Comparison of ENCODE assay signal across 12 cellular contexts in the genomic region with DNA sequence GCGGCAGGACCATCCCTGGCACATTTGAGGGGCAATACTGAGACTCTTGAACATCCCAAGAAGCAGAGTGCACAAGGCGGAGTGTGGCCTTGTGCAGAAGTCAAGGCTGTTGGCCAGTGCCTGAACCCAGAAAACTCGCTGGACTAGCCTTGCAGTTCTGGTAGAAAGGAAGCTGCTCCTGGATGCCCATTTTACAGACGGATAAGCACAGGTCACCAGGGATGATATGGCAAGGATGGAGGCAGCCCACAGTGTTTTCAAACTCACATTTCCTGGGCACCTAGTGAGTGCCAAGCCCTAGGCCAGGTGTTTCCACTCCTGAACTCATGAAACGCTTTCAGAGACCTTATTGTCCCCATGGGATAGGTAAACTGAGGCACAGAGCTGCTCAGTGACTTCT. TPM values are rescaled to one million over a fixed set of nuclear protein-coding genes. Genes with fewer than 3 reads are reported as not detected.
A peak's percentile ranks its signal among the peaks of the same experiment; 100 is the strongest.
DNase-seq lines count a peak whose midpoint lies in the region; ATAC-seq and TF ChIP-seq lines count a peak whose summit lies in the region.
"Had no signal": no experiment of that assay in that cellular context is flagged by ENCODE, and none has a peak within 500 bp of the region (broad histone marks: within the 10 kb centered on the region; RNA-seq: fewer than 3 reads in every experiment).

No MANE protein-coding gene starts in this region.

- 80 to 88% (median 82%) methylated on average over 4 to 5 of the region's 5 CpGs for WGBS in stomach, 5 donors

- TF ChIP-seq CTCF in stomach (IDR thresholded peaks at IDR 0.05): no peak

- in situ Hi-C loops in HAP-1 (cut with MboI; ENCODE audit: low sequenced_read_pairs): loop anchor here (5.0 to 10.0 kb wide), 2 partner anchors 172 to 229 kb away; no protein-coding TSS in a partner anchor

- H3K27me3 Mint-ChIP-seq in activated T-cell treated with anti-CD3 and anti-CD28 coated beads, Interleukin-2, amount 50 U/mL, for 72 hours (ENCODE audit: low read depth): no peaks in the 10 kb centered on the region
- H3K27me3 Mint-ChIP-seq in activated T-helper 17 cell treated with anti-CD3 and anti-CD28 coated beads, Interleukin-2, amount 50 U/mL, for 72 hours: no peaks in the 10 kb centered on the region

- H3K4me3 ChIP-seq in muscle layer of colon (ENCODE audit: low read depth in 1 of 2, low read length in 2 of 2) (no peak overlapping the region), stomach (no peak overlapping the region), HAP-1 (no peak overlapping the region)

- peaks cover 4 to 9% of the 10 kb centered on the region in 2 donors for H3K36me3 Mint-ChIP-seq in activated T-cell treated with anti-CD3 and anti-CD28 coated beads, Interleukin-2, amount 50 U/mL, for 72 hours (ENCODE audit: insufficient read depth in 2 of 2)
- H3K36me3 Mint-ChIP-seq in activated T-helper 17 cell treated with anti-CD3 and anti-CD28 coated beads, Interleukin-2, amount 50 U/mL, for 72 hours (ENCODE audit: low read depth): peaks cover 28% of the 10 kb centered on the region

- H3K27ac Mint-ChIP-seq in activated T-cell treated with anti-CD3 and anti-CD28 coated beads, Interleukin-2, amount 50 U/mL, for 72 hours: peak overlapping the region; percentile 59
- H3K27ac Mint-ChIP-seq in activated T-helper 17 cell treated with anti-CD3 and anti-CD28 coated beads, Interleukin-2, amount 50 U/mL, for 72 hours: peak overlapping the region; percentile 82

- H3K4me3 Mint-ChIP-seq in activated T-cell treated with anti-CD3 and anti-CD28 coated beads, Interleukin-2, amount 50 U/mL, for 72 hours: peak overlapping the region in 1 of 2 donors; percentile 42
- peak overlapping the region; percentile 100 for H3K4me3 Mint-ChIP-seq in activated T-helper 17 cell treated with anti-CD3 and anti-CD28 coated beads, Interleukin-2, amount 50 U/mL, for 72 hours

- H3K27ac ChIP-seq in muscle layer of colon (ENCODE audit: low read depth, low read length) (peak overlapping the region; percentile 12), stomach (peak overlapping the region in 4 of 5 donors; percentile 93 to 98 (median 98))
- H3K27ac ChIP-seq: KMS-11 had no signal

- TF ChIP-seq EP300 in stomach (IDR thresholded peaks at IDR 0.05): no peak

- no peak overlapping the region for H3K9ac ChIP-seq in muscle layer of colon (ENCODE audit: low read length)
- H3K9ac ChIP-seq: KMS-11 had no signal

- DNase-seq in activated T-cell treated with anti-CD3 and anti-CD28 coated beads, Interleukin-2, amount 50 U/mL, for 72 hours: no peak
- DNase-seq in activated T-cell treated with anti-CD3 and anti-CD28 coated beads, Interleukin-2, amount 50 U/mL, for 48 hours: no peak
- DNase-seq in stomach (no peak), HAP-1 (ENCODE audit: low spot score in 2 of 2) (no peak), HCEC 1CT (no peak), GM19240 (ENCODE audit: insufficient read length, low spot score) (no peak)
- DNase-seq: NCI-H2171; OCI-M1; stimulated activated CD4-positive, alpha-beta T cell treated with anti-CD3 and anti-CD28 coated beads, Interleukin-4, amount 100 ng/mL, for 4 hours had no signal

- peaks cover 58% of the 10 kb centered on the region for H3K4me1 Mint-ChIP-seq in activated T-cell treated with anti-CD3 and anti-CD28 coated beads, Interleukin-2, amount 50 U/mL, for 72 hours (ENCODE audit: low read depth)
- H3K4me1 Mint-ChIP-seq in activated T-helper 17 cell treated with anti-CD3 and anti-CD28 coated beads, Interleukin-2, amount 50 U/mL, for 72 hours: peaks cover 31% of the 10 kb centered on the region

- ATAC-seq in activated T-cell treated with anti-CD3 and anti-CD28 coated beads, Interleukin-2, amount 50 U/mL, for 72 hours (replicated peaks in 1 of 2): no peak
- ATAC-seq in activated T-helper 17 cell treated with anti-CD3 and anti-CD28 coated beads, Interleukin-2, amount 50 U/mL, for 72 hours (replicated peaks): no peak

- no peaks in the 10 kb centered on the region for H3K9me3 Mint-ChIP-seq in activated T-cell treated with anti-CD3 and anti-CD28 coated beads, Interleukin-2, amount 50 U/mL, for 72 hours
- no peaks in the 10 kb centered on the region for H3K9me3 Mint-ChIP-seq in activated T-helper 17 cell treated with anti-CD3 and anti-CD28 coated beads, Interleukin-2, amount 50 U/mL, for 72 hours

- H3K36me3 ChIP-seq in muscle layer of colon (ENCODE audit: insufficient read depth, low read length) (no peaks in the 10 kb centered on the region), stomach (no peaks in the 10 kb centered on the region), HAP-1 (replicated peaks) (peaks cover 10% of the 10 kb centered on the region)

- H3K9me3 ChIP-seq in muscle layer of colon (ENCODE audit: low read length) (no peaks in the 10 kb centered on the region), stomach (no peaks in the 10 kb centered on the region), HAP-1 (no peaks in the 10 kb centered on the region)

- no peak for TF ChIP-seq POLR2A in stomach (IDR thresholded peaks at IDR 0.05)

- H3K27me3 ChIP-seq in muscle layer of colon (ENCODE audit: control insufficient read depth in 1 of 2, insufficient read depth in 2 of 2, low read length in 2 of 2) (no peaks in the 10 kb centered on the region), stomach (no peaks in the 10 kb centered on the region), HAP-1 (ENCODE audit: low read depth) (no peaks in the 10 kb centered on the region)

- H3K4me1 ChIP-seq in muscle layer of colon (ENCODE audit: insufficient read depth, low read length) (peaks cover 35% of the 10 kb centered on the region), stomach (peaks cover 37 to 72% (median 65%) of the 10 kb centered on the region in 4 donors), HAP-1 (peaks cover 10% of the 10 kb centered on the region)

- intact Hi-C loops in stomach (cut with DNase I; ENCODE audit: low total_unique reads): no loop called here

RNA-seq across cellular contexts. Expression of a gene that starts 1.7 kb away (rescaled TPM):
- 100 to 1,000 TPM; 104 to 107 TPM for total RNA-seq in activated T-cell treated with anti-CD3 and anti-CD28 coated beads, Interleukin-2, amount 50 U/mL, for 72 hours
- 100 to 1,000 TPM; 107 to 112 TPM for total RNA-seq in activated T-helper 17 cell treated with anti-CD3 and anti-CD28 coated beads, Interleukin-2, amount 50 U/mL, for 72 hours
- total RNA-seq in stomach: 100 to 1,000 TPM in 1 of 5 donors, 10 to 100 TPM in 4; 22.6 to 101 (median 66.2) TPM
- 10 to 100 TPM; 27.8 to 41.2 (median 40.6) TPM for polyA plus RNA-seq in stomach

RNA-seq across cellular contexts. Expression of a gene that starts 29.6 kb away (rescaled TPM):
- total RNA-seq in activated T-cell treated with anti-CD3 and anti-CD28 coated beads, Interleukin-2, amount 50 U/mL, for 72 hours: 1 to 10 TPM; 7.4 to 8.8 TPM
- total RNA-seq in activated T-helper 17 cell treated with anti-CD3 and anti-CD28 coated beads, Interleukin-2, amount 50 U/mL, for 72 hours: 1 to 10 TPM; 1.8 to 2.3 TPM
- total RNA-seq in stomach: 1 to 10 TPM; 2.2 to 9.0 (median 3.8) TPM
- polyA plus RNA-seq in stomach: 1 to 10 TPM; 2.2 to 6.7 (median 4.9) TPM
